In genomic region chr20:57638895-57639236, GRCh38 we compare ENCODE assay signal across 29 cellular contexts. TPM values are rescaled to one million over a fixed set of nuclear protein-coding genes. Genes with fewer than 3 reads are reported as not detected.
DNase-seq lines count a peak whose midpoint lies in the region; ATAC-seq, FAIRE-seq and TF ChIP-seq lines count a peak whose summit lies in the region.
"Had no signal": no experiment of that assay in that cellular context is flagged by ENCODE, and none has a peak within 500 bp of the region (broad histone marks: within the 10 kb centered on the region; RNA-seq: fewer than 3 reads in every experiment).

No MANE protein-coding gene starts in this region.

- peaks cover 26% of the 10 kb centered on the region for H3K36me3 Mint-ChIP-seq in activated naive CD4-positive, alpha-beta T cell treated with anti-CD3 and anti-CD28 coated beads, Interleukin-2, amount 10 ng/mL, durations not matched to agents 7 days and 5 days
- peaks cover 5% of the 10 kb centered on the region for H3K36me3 Mint-ChIP-seq in activated CD8-positive, alpha-beta T cell treated with anti-CD3 and anti-CD28 coated beads for 36 hours (ENCODE audit: low read depth)
- H3K36me3 Mint-ChIP-seq: CD14-positive monocyte had no signal

- intact Hi-C loops in PC-3 (cut with micrococcal nuclease), result no loop called here
- intact Hi-C loops in left lung (cut with DNase I), result no loop called here
- intact Hi-C loops in activated CD8-positive, alpha-beta T cell treated with anti-CD3 and anti-CD28 coated beads for 36 hours (cut with micrococcal nuclease), result no loop called here

- H2AFZ ChIP-seq in PC-3 (ENCODE audit: low read length), result peak overlapping the region; percentile 63

- H3K4me3 Mint-ChIP-seq in activated naive CD4-positive, alpha-beta T cell treated with anti-CD3 and anti-CD28 coated beads, Interleukin-2, amount 10 ng/mL, durations not matched to agents 7 days and 5 days, result no peak overlapping the region
- H3K4me3 Mint-ChIP-seq in activated CD8-positive, alpha-beta T cell treated with anti-CD3 and anti-CD28 coated beads for 36 hours, result no peak overlapping the region
- H3K4me3 Mint-ChIP-seq: CD14-positive monocyte; CD4-positive, alpha-beta memory T cell; CD4-positive, CD25-positive, alpha-beta regulatory T cell; CD8-positive, alpha-beta memory T cell had no signal

- H3F3A ChIP-seq in PC-3 (ENCODE audit: low read length, unreplicated experiment), result no peaks in the 10 kb centered on the region

- ATAC-seq in A549 (peak; percentile 49 to 61; a peak in 5 of 6 replicates), PC-3 (no peak), left lung (peak; percentile 56)
- ATAC-seq in activated CD8-positive, alpha-beta T cell treated with anti-CD3 and anti-CD28 coated beads for 36 hours, result no peak
- ATAC-seq: GM12878 had no signal

- H3K36me3 ChIP-seq in PC-3 (ENCODE audit: low read depth, low read length), result no peaks in the 10 kb centered on the region
- no peaks in the 10 kb centered on the region for H3K36me3 ChIP-seq in left lung
- H3K36me3 ChIP-seq: BE2C, BLaER1 had no signal

- peaks cover 17% of the 10 kb centered on the region for H3K4me1 Mint-ChIP-seq in activated naive CD4-positive, alpha-beta T cell treated with anti-CD3 and anti-CD28 coated beads, Interleukin-2, amount 10 ng/mL, durations not matched to agents 7 days and 5 days
- H3K4me1 Mint-ChIP-seq in activated CD8-positive, alpha-beta T cell treated with anti-CD3 and anti-CD28 coated beads for 36 hours (ENCODE audit: low read depth), result peaks cover 6% of the 10 kb centered on the region
- H3K4me1 Mint-ChIP-seq: CD14-positive monocyte had no signal

- no peaks in the 10 kb centered on the region for H3K9me2 ChIP-seq in PC-3 (replicated peaks; ENCODE audit: low read length)

- H3K4me1 ChIP-seq in A549 (peaks cover 18% of the 10 kb centered on the region), PC-3 (ENCODE audit: insufficient read depth, low read length) (peaks cover 4% of the 10 kb centered on the region), left lung (no peaks in the 10 kb centered on the region)
- H3K4me1 ChIP-seq: BE2C had no signal

- POLR2A ChIA-PET in A549 (lab: Yijun Ruan, JAX), result interaction anchor here (0.9 kb wide), 1 partner anchor 16 kb away, joined by 4 read pairs; no protein-coding TSS in a partner anchor
- POLR2A ChIA-PET in PC-3 (lab: Charles Lee; ENCODE audit: unreplicated experiment), result interaction anchor here (0.6 kb wide), 1 partner anchor 35 kb away, joined by 8 read pairs; no protein-coding TSS in a partner anchor
- POLR2A ChIA-PET in activated CD8-positive, alpha-beta T cell treated with anti-CD3 and anti-CD28 coated beads for 36 hours (lab: Charles Lee), result no interaction called here

- H3K27ac ChIP-seq in A549 (peak overlapping the region; percentile 65 to 82), PC-3 (ENCODE audit: low read length) (no peak overlapping the region), left lung (no peak overlapping the region)
- H3K27ac ChIP-seq: 22Rv1, BLaER1 had no signal

- CTCF ChIA-PET in A549 (lab: Yijun Ruan, JAX), result interaction anchor here (1.3 to 5.6 kb wide), 4 partner anchors 10 to 572 kb away, joined by 5 to 25 read pairs (median 6); no protein-coding TSS in a partner anchor
- CTCF ChIA-PET in PC-3 (lab: Charles Lee), result no interaction called here
- CTCF ChIA-PET in activated naive CD4-positive, alpha-beta T cell treated with anti-CD3 and anti-CD28 coated beads, Interleukin-2, amount 10 ng/mL, durations not matched to agents 7 days and 5 days (lab: Charles Lee), result interaction anchor here (1.1 kb wide), 1 partner anchor 16 kb away, joined by 3 read pairs; no protein-coding TSS in a partner anchor
- CTCF ChIA-PET in activated CD8-positive, alpha-beta T cell treated with anti-CD3 and anti-CD28 coated beads for 36 hours (lab: Charles Lee), result interaction anchor here (1.9 kb wide), 1 partner anchor 15 kb away, joined by 7 read pairs; no protein-coding TSS in a partner anchor

- no peak for TF ChIP-seq POLR2A in A549 (IDR thresholded peaks at IDR 0.05; ENCODE audit: low read length)

- peaks cover 35% of the 10 kb centered on the region for H3K9me3 Mint-ChIP-seq in activated naive CD4-positive, alpha-beta T cell treated with anti-CD3 and anti-CD28 coated beads, Interleukin-2, amount 10 ng/mL, durations not matched to agents 7 days and 5 days
- H3K9me3 Mint-ChIP-seq in activated CD8-positive, alpha-beta T cell treated with anti-CD3 and anti-CD28 coated beads for 36 hours, result peaks cover 28% of the 10 kb centered on the region

- TF ChIP-seq EP300 in A549 (IDR thresholded peaks at IDR 0.05), result no peak

- peak; percentile 90 for FAIRE-seq in A549 (lab: Jason Lieb, UNC)
- FAIRE-seq: GM12878, GM12892, GM18507 had no signal

- H3K4me2 ChIP-seq in A549, result peak overlapping the region; percentile 77
- H3K4me2 ChIP-seq in PC-3 (ENCODE audit: low read length), result peak overlapping the region; percentile 78
- H3K4me2 ChIP-seq: BLaER1 had no signal

- TF ChIP-seq CTCF in A549 (IDR thresholded peaks at IDR 0.05) (no peak), PC-3 (conservative IDR thresholded peaks at IDR 0.05; ENCODE audit: low read depth, low read length) (no peak), left lung (IDR thresholded peaks at IDR 0.05) (no peak)
- TF ChIP-seq CTCF in activated CD8-positive, alpha-beta T cell treated with anti-CD3 and anti-CD28 coated beads for 36 hours (IDR thresholded peaks at IDR 0.05), result no peak

- WGBS in A549 (ENCODE audit: missing lambda C conversion rate), result 15% methylated on average over 5 of the region's 5 CpGs

- H3K79me2 ChIP-seq in PC-3 (ENCODE audit: low read length), result no peaks in the 10 kb centered on the region

- peaks cover 77% of the 10 kb centered on the region for H3K27me3 Mint-ChIP-seq in activated naive CD4-positive, alpha-beta T cell treated with anti-CD3 and anti-CD28 coated beads, Interleukin-2, amount 10 ng/mL, durations not matched to agents 7 days and 5 days
- H3K27me3 Mint-ChIP-seq in activated CD8-positive, alpha-beta T cell treated with anti-CD3 and anti-CD28 coated beads for 36 hours, result peaks cover 3% of the 10 kb centered on the region

- DNase-seq in A549 (ENCODE audit: low read depth in 1 of 2, low spot score in 1 of 2) (peak in 1 of 2 experiments; percentile 40), PC-3 (peak; percentile 44), left lung (no peak)
- no peak for DNase-seq in activated naive CD4-positive, alpha-beta T cell treated with anti-CD3 and anti-CD28 coated beads, Interleukin-2, amount 10 ng/mL, durations not matched to agents 7 days and 5 days
- no peak for DNase-seq in activated CD8-positive, alpha-beta T cell treated with anti-CD3 and anti-CD28 coated beads for 36 hours
- DNase-seq in NK-92 treated with Interleukin-12 subunit alpha and Interleukin-12 subunit beta, amount 100 ng/mL, for 24 hours (lab: John Stamatoyannopoulos, UW), result no peak
- DNase-seq: BE2C; C1 segment of cervical spinal cord; CD4-positive, alpha-beta memory T cell; CD4-positive, CD25-positive, alpha-beta regulatory T cell; CD8-positive, alpha-beta memory T cell; COR-L47; DMS 273 treated with DMSO at 0.1 percent for 48 hours; DMS153; DMS53; DMS79; DND-41; EL; GDM1 had no signal

- no peak overlapping the region for H3K9ac ChIP-seq in PC-3 (ENCODE audit: low read length)
- H3K9ac ChIP-seq: BLaER1 had no signal

- H3K4me3 ChIP-seq in A549 (peak overlapping the region; percentile 14; the same call in 2 of the 3 replicates), PC-3 (ENCODE audit: low read length) (peak overlapping the region; percentile 58), left lung (no peak overlapping the region)
- H3K4me3 ChIP-seq: BLaER1, GM12878 had no signal

- no peak for TF ChIP-seq RAD21 in A549 (conservative IDR thresholded peaks at IDR 0.05 in 1 of 2, IDR thresholded peaks at IDR 0.05 in 1 of 2)

- H3K9me3 ChIP-seq in A549, result peaks cover 15% of the 10 kb centered on the region
- H3K9me3 ChIP-seq in PC-3 (ENCODE audit: low read length), result no peaks in the 10 kb centered on the region
- peaks cover 0 to 7% of the 10 kb centered on the region in 2 donors for H3K9me3 ChIP-seq in left lung
- H3K9me3 ChIP-seq: BE2C had no signal

- H3K27me3 ChIP-seq in PC-3 (ENCODE audit: low read length), result no peaks in the 10 kb centered on the region
- H3K27me3 ChIP-seq in left lung, result no peaks in the 10 kb centered on the region
- H3K27me3 ChIP-seq: BLaER1 had no signal

- H3K27ac Mint-ChIP-seq in activated naive CD4-positive, alpha-beta T cell treated with anti-CD3 and anti-CD28 coated beads, Interleukin-2, amount 10 ng/mL, durations not matched to agents 7 days and 5 days, result no peak overlapping the region
- H3K27ac Mint-ChIP-seq in activated CD8-positive, alpha-beta T cell treated with anti-CD3 and anti-CD28 coated beads for 36 hours, result no peak overlapping the region
- H3K27ac Mint-ChIP-seq: CD14-positive monocyte; CD4-positive, CD25-positive, alpha-beta regulatory T cell; CD8-positive, alpha-beta memory T cell had no signal

- no TSS peak for BruUV-seq in PC-3 (replicated peaks; lab: Mats Ljungman, UMichigan)

- no peaks in the 10 kb centered on the region for H4K20me1 ChIP-seq in PC-3 (ENCODE audit: low read length)
- H4K20me1 ChIP-seq: BLaER1 had no signal

TF ChIP-seq in A549, 52 proteins besides CTCF, POLR2A, EP300 and RAD21 (continues in another document):
- TF ChIP-seq TP53 (CRISPR knock-in tag; IDR thresholded peaks at IDR 0.05) (no peak), SREBF2 (IDR thresholded peaks at IDR 0.05) (no peak), ELK1 (IDR thresholded peaks at IDR 0.05; ENCODE audit: low read depth, low read length) (no peak), MAFK (IDR thresholded peaks at IDR 0.05; ENCODE audit: partially characterized antibody) (peak; percentile 6), JUNB (IDR thresholded peaks at IDR 0.05) (peak; percentile 26; the same call in 1 of the 2 replicates)

RNA-seq across cellular contexts. Expression of gene ZBP1, which starts 18.6 kb away (rescaled TPM):
- polyA plus RNA-seq in A549 (2011; rRNA removed), result not detected in 2 replicates
- polyA plus RNA-seq in A549 (2012; cell fraction: cytosol; rRNA removed), result not detected in 2 replicates
- polyA plus RNA-seq in A549 (2012; cell fraction: nucleus; rRNA removed), result 0.02 and 0.05 TPM in 2 replicates
- 0.05 to 0.07 TPM (median 0.05 TPM) in 3 replicates for polyA plus RNA-seq in A549 (2017; fragmentation: RNase III; extraction: RNeasy Plus Mini Kit Qiagen cat#74134 plus additional on column Dnase treatment)
- not detected in 2 replicates for polyA minus RNA-seq in A549 (2011; rRNA and poly(A)+ RNA removed)
- 0.12 TPM in 1 of 2 replicates, not detected in the other for total RNA-seq in PC-3 (2014; rRNA removed)
- total RNA-seq in left lung, result 1 to 10 TPM; 1.0 to 5.3 TPM
- total RNA-seq in activated CD8-positive, alpha-beta T cell treated with anti-CD3 and anti-CD28 coated beads for 36 hours, result under 1 TPM; 0.11 to 0.56 TPM
- total RNA-seq: A172, A673, G401 had no signal
- polyA plus RNA-seq: AG04450 had no signal

Comparison
In these comparisons a context has a peak if more than half of its experiments do, and no peak if none do; other contexts are left out.
1. ATAC-seq: peak in A549 (2 of 2) and left lung (single experiment); none in PC-3 (single experiment) and activated CD8-positive, alpha-beta T cell treated with anti-CD3 and anti-CD28 coated beads for 36 hours (single experiment).
2. H3K27ac ChIP-seq: peak in A549 (2 of 2); none in PC-3 (single experiment) and left lung (0 of 2).
3. H3K4me3 ChIP-seq: peak in A549 (single experiment) and PC-3 (single experiment); none in left lung (0 of 2).